Comparison of ENCODE assay signal across 22 cellular contexts in the genomic region with DNA sequence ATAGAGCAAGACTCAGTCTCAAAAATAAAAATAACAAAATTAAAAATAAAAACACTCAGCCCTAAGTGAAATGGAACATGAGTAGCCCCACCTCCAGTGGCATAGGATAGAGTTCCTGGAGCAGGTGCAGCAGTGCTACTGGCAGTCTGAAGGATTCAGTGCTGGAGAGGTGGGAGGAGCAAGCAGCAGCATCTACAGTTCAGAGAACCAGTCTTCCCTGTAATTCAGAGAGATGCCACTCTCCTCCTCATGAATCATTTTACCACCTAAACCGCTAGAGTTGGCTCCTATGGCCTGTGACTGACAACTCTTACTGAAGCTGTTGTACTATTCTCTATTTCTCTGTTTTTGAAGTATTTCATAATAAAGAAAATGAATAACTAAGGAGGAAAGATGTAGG. TPM values are rescaled to one million over a fixed set of nuclear protein-coding genes. Genes with fewer than 3 reads are reported as not detected.
A peak's percentile ranks its signal among the peaks of the same experiment; 100 is the strongest.
DNase-seq lines count a peak whose midpoint lies in the region; ATAC-seq and TF ChIP-seq lines count a peak whose summit lies in the region.
"Had no signal": no experiment of that assay in that cellular context is flagged by ENCODE, and none has a peak within 500 bp of the region (broad histone marks: within the 10 kb centered on the region; RNA-seq: fewer than 3 reads in every experiment).

No MANE protein-coding gene starts in this region.

- H3K23ac ChIP-seq in IMR-90 (ENCODE audit: low read depth, low read length), result no peak overlapping the region

- H2BK20ac ChIP-seq in IMR-90 (ENCODE audit: low read depth, low read length), result no peak overlapping the region

- H3K4me3 Mint-ChIP-seq in natural killer cell, result no peak overlapping the region
- H3K4me3 Mint-ChIP-seq: activated naive CD8-positive, alpha-beta T cell treated with anti-CD3 and anti-CD28 coated beads, Interleukin-2, amount 50 U/mL, for 24 hours; activated T-helper 1 cell treated with anti-CD3 and anti-CD28 coated beads, Interleukin-12 subunit alpha, Interleukin-12 subunit beta, Interleukin-2, Interleukin-4 antibody, amounts not matched to agents 30 ng/mL and 10 ng/mL and 1 ng/mL, durations not matched to agents 14 hours and 24 hours and 36 hours; CD4-positive, alpha-beta T cell; stimulated activated naive CD8-positive, alpha-beta T cell treated with anti-CD3 and anti-CD28 coated beads, Interleukin-15, Interleukin-2, amounts not matched to agents 100 ng/mL and 50 ng/mL, for 24 hours; T-helper 1 cell treated with Interleukin-12 subunit alpha and Interleukin-12 subunit beta and Interleukin-4 antibody, amounts not matched to agents 30 μg/mL and 1 μg/mL, for 36 hours; type B pancreatic cell had no signal

- H3K9ac ChIP-seq in IMR-90 (ENCODE audit: low read depth, low read length), result no peak overlapping the region

- no peak overlapping the region for H3K4me3 ChIP-seq in IMR-90 (ENCODE audit: insufficient read depth, low read depth, low read length)
- H3K4me3 ChIP-seq: breast epithelium, esophagus squamous epithelium, lower lobe of right lung, right lobe of liver had no signal

- no peak overlapping the region for H3K4ac ChIP-seq in IMR-90 (ENCODE audit: low read depth, low read length)

- CTCF ChIA-PET in IMR-90 (lab: Yijun Ruan, JAX), result interaction anchor here (0.5 kb wide), 1 partner anchor 15 kb away, joined by 3 read pairs; no protein-coding TSS in a partner anchor

- no peaks in the 10 kb centered on the region for H3K27me3 Mint-ChIP-seq in natural killer cell (ENCODE audit: low read depth in 2 of 2)
- H3K27me3 Mint-ChIP-seq: activated naive CD8-positive, alpha-beta T cell treated with anti-CD3 and anti-CD28 coated beads, Interleukin-2, amount 50 U/mL, for 24 hours; CD4-positive, alpha-beta T cell; stimulated activated naive CD8-positive, alpha-beta T cell treated with anti-CD3 and anti-CD28 coated beads, Interleukin-15, Interleukin-2, amounts not matched to agents 100 ng/mL and 50 ng/mL, for 24 hours; type B pancreatic cell had no signal

- peaks cover 15 to 19% of the 10 kb centered on the region in 2 donors for H3K4me1 Mint-ChIP-seq in natural killer cell

- ATAC-seq in IMR-90 (ENCODE audit: low read depth), result no peak
- ATAC-seq in natural killer cell, result peak in 2 of 3 donors; percentile 32 to 38
- no peak for ATAC-seq in HG02938 (IDR thresholded peaks at IDR 0.05; ENCODE audit: unreplicated experiment)
- ATAC-seq in left ventricle myocardium superior, result no peak
- ATAC-seq in GM18517 (IDR thresholded peaks at IDR 0.05; ENCODE audit: unreplicated experiment), result no peak
- ATAC-seq: activated naive CD8-positive, alpha-beta T cell treated with anti-CD3 and anti-CD28 coated beads, Interleukin-2, amount 50 U/mL, for 24 hours; right lobe of liver had no signal

- dilution Hi-C loops in IMR-90 (cut with HindIII; ENCODE audit: low sequenced_read_pairs, unreplicated experiment), result no loop called here

- TF ChIP-seq POLR2A in IMR-90 (IDR thresholded peaks at IDR 0.05; ENCODE audit: low read depth, low read length), result no peak

- H3K4me1 ChIP-seq in IMR-90 (ENCODE audit: control insufficient read depth, insufficient read depth, low read length), result peaks cover 11% of the 10 kb centered on the region
- H3K4me1 ChIP-seq: breast epithelium, right lobe of liver had no signal

- H2BK5ac ChIP-seq in IMR-90 (ENCODE audit: low read depth, low read length, poor library complexity, severe bottlenecking), result no peak overlapping the region

- H2BK120ac ChIP-seq in IMR-90 (ENCODE audit: low read depth, low read length), result no peak overlapping the region

- H4K91ac ChIP-seq in IMR-90 (ENCODE audit: insufficient read depth, low read depth, low read length), result peak overlapping the region; percentile 25; the same call in 1 of the 2 replicates

- no peak overlapping the region for H3K56ac ChIP-seq in IMR-90 (ENCODE audit: extremely low read depth, insufficient read depth, low read length)

- in situ Hi-C loops in IMR-90 (cut with MboI; ENCODE audit: low sequenced_read_pairs), result no loop called here

- DNase-seq in NK-92 treated with Interleukin-12 subunit alpha and Interleukin-12 subunit beta, amount 100 ng/mL, for 24 hours (lab: John Stamatoyannopoulos, UW), result peak; percentile 27
- DNase-seq in NK-92 (lab: John Stamatoyannopoulos, UW; ENCODE audit: unreplicated experiment), result no peak
- DNase-seq in IMR-90, result no peak
- peak; percentile 88 for DNase-seq in NCI-H510A treated with DMSO at 0.1 percent for 48 hours (lab: John Stamatoyannopoulos, UW)
- DNase-seq in natural killer cell, result no peak
- DNase-seq in left ventricle myocardium superior, result no peak
- DNase-seq: activated CD4-positive, alpha-beta T cell treated with anti-CD3 and anti-CD28 coated beads, Interleukin-2, amount 50 U/mL, for 4 hours; activated naive CD8-positive, alpha-beta T cell treated with anti-CD3 and anti-CD28 coated beads, Interleukin-2, amount 50 U/mL, for 24 hours; CD4-positive, alpha-beta T cell; esophagus squamous epithelium; glutamatergic neuron; lower lobe of right lung; right lobe of liver; SHP77 treated with DMSO at 0.1 percent for 48 hours had no signal

- POLR2A ChIA-PET in IMR-90 (lab: Charles Lee; ENCODE audit: unreplicated experiment), result no interaction called here

- H2AFZ ChIP-seq in IMR-90 (replicated peaks; ENCODE audit: low read length, poor library complexity), result no peak overlapping the region

- no CpG with 5 or more reads among the region's 1 CpG for WGBS in IMR-90 (ENCODE audit: extremely low coverage in 2 of 2, insufficient read length in 1 of 2), 2 experiments

- TF ChIP-seq RAD21 in IMR-90 (IDR thresholded peaks at IDR 0.05; ENCODE audit: low read length), result no peak

- peaks cover 18% of the 10 kb centered on the region for H3K9me1 ChIP-seq in IMR-90 (ENCODE audit: insufficient read depth, low read length)

- no peak overlapping the region for H3K4me2 ChIP-seq in IMR-90 (ENCODE audit: low read depth, low read length)

- no peaks in the 10 kb centered on the region for H3K9me3 ChIP-seq in IMR-90 (ENCODE audit: control insufficient read depth, insufficient read depth, low read length)
- H3K9me3 ChIP-seq: breast epithelium, esophagus squamous epithelium, lower lobe of right lung, right lobe of liver had no signal

- H3K14ac ChIP-seq in IMR-90 (replicated peaks; ENCODE audit: low read depth, low read length), result no peak overlapping the region

- H3K27ac ChIP-seq in IMR-90 (ENCODE audit: insufficient read depth, low read length), result no peak overlapping the region
- H3K27ac ChIP-seq: breast epithelium, esophagus squamous epithelium, lower lobe of right lung, right lobe of liver, VCaP had no signal

- no peaks in the 10 kb centered on the region for H3K36me3 Mint-ChIP-seq in natural killer cell

- H4K5ac ChIP-seq in IMR-90 (ENCODE audit: low read depth, low read length), result no peak overlapping the region

- no TSS peak for BruUV-seq in IMR-90 (replicated peaks; lab: Mats Ljungman, UMichigan)

- no peak for TF ChIP-seq CTCF in IMR-90 (conservative IDR thresholded peaks at IDR 0.05; ENCODE audit: low read depth, low read length)
- no peak for TF ChIP-seq CTCF in natural killer cell (IDR thresholded peaks at IDR 0.05)

- H2AK9ac ChIP-seq in IMR-90 (replicated peaks; ENCODE audit: low read depth, low read length, poor library complexity), result no peak overlapping the region

- no peaks in the 10 kb centered on the region for H3K36me3 ChIP-seq in IMR-90 (ENCODE audit: control insufficient read depth, insufficient read depth, low read length)
- H3K36me3 ChIP-seq: breast epithelium, esophagus squamous epithelium, lower lobe of right lung, right lobe of liver had no signal

- no peaks in the 10 kb centered on the region for H3K27me3 ChIP-seq in IMR-90 (ENCODE audit: control insufficient read depth, insufficient read depth, low read length)
- H3K27me3 ChIP-seq: breast epithelium, esophagus squamous epithelium, right lobe of liver had no signal

- H2AK5ac ChIP-seq in IMR-90 (ENCODE audit: low read depth, low read length), result peak overlapping the region; percentile 50; the same call in 1 of the 2 replicates

- no peak overlapping the region for H4K8ac ChIP-seq in IMR-90 (ENCODE audit: low read depth in 2 of 2, low read length in 2 of 2)

- H2BK15ac ChIP-seq in IMR-90 (ENCODE audit: low read depth, low read length), result peak overlapping the region; percentile 84; the same call in 1 of the 3 replicates

- H3K9me3 Mint-ChIP-seq in natural killer cell, result no peaks in the 10 kb centered on the region
- H3K9me3 Mint-ChIP-seq: activated naive CD8-positive, alpha-beta T cell treated with anti-CD3 and anti-CD28 coated beads, Interleukin-2, amount 50 U/mL, for 24 hours; activated T-helper 1 cell treated with anti-CD3 and anti-CD28 coated beads, Interleukin-12 subunit alpha, Interleukin-12 subunit beta, Interleukin-2, Interleukin-4 antibody, amounts not matched to agents 30 ng/mL and 10 ng/mL and 1 ng/mL, durations not matched to agents 14 hours and 24 hours and 36 hours; CD4-positive, alpha-beta T cell; stimulated activated naive CD8-positive, alpha-beta T cell treated with anti-CD3 and anti-CD28 coated beads, Interleukin-15, Interleukin-2, amounts not matched to agents 100 ng/mL and 50 ng/mL, for 24 hours; T-helper 1 cell treated with Interleukin-12 subunit alpha and Interleukin-12 subunit beta and Interleukin-4 antibody, amounts not matched to agents 30 μg/mL and 1 μg/mL, for 36 hours; type B pancreatic cell had no signal

- H3K27ac Mint-ChIP-seq in natural killer cell, result no peak overlapping the region
- H3K27ac Mint-ChIP-seq: activated naive CD8-positive, alpha-beta T cell treated with anti-CD3 and anti-CD28 coated beads, Interleukin-2, amount 50 U/mL, for 24 hours; activated T-helper 1 cell treated with anti-CD3 and anti-CD28 coated beads, Interleukin-12 subunit alpha, Interleukin-12 subunit beta, Interleukin-2, Interleukin-4 antibody, amounts not matched to agents 30 ng/mL and 10 ng/mL and 1 ng/mL, durations not matched to agents 14 hours and 24 hours and 36 hours; CD4-positive, alpha-beta T cell; stimulated activated naive CD8-positive, alpha-beta T cell treated with anti-CD3 and anti-CD28 coated beads, Interleukin-15, Interleukin-2, amounts not matched to agents 100 ng/mL and 50 ng/mL, for 24 hours; T-helper 1 cell treated with Interleukin-12 subunit alpha and Interleukin-12 subunit beta and Interleukin-4 antibody, amounts not matched to agents 30 μg/mL and 1 μg/mL, for 36 hours; type B pancreatic cell had no signal

- intact Hi-C loops in IMR-90 (cut with micrococcal nuclease) (no loop called here), natural killer cell (cut with micrococcal nuclease) (no loop called here), left ventricle myocardium superior (cut with micrococcal nuclease) (no loop called here)

- peaks cover 2 to 18% of the 10 kb centered on the region in 2 experiments; a peak in 3 of 4 replicates for H3K79me1 ChIP-seq in IMR-90 (ENCODE audit: low read depth in 1 of 2, low read length in 2 of 2)

- H3K18ac ChIP-seq in IMR-90 (ENCODE audit: low read depth, low read length), result no peak overlapping the region

- no peaks in the 10 kb centered on the region for H4K20me1 ChIP-seq in IMR-90 (ENCODE audit: insufficient read depth, low read length)

RNA-seq across cellular contexts. Expression of a gene that starts 56.0 kb away (rescaled TPM):
- 736 and 774 TPM in 2 replicates for total RNA-seq in IMR-90 (2012; rRNA removed)
- 119 and 131 TPM in 2 replicates for polyA plus RNA-seq in IMR-90 (2012; rRNA removed)
- polyA plus RNA-seq in IMR-90 (2012; cell fraction: cytosol; rRNA removed), result 23.6 and 30.3 TPM in 2 replicates
- polyA plus RNA-seq in IMR-90 (2012; cell fraction: nucleus; rRNA removed; ENCODE audit: low replicate concordance), result 34.4 and 346 TPM in 2 replicates
- 10 to 100 TPM; 43.8 to 54.5 (median 46.5) TPM for total RNA-seq in natural killer cell
- 11.6 TPM for total RNA-seq in left ventricle myocardium superior

Comparison
In these comparisons a context has a peak if more than half of its experiments do, and no peak if none do; other contexts are left out.
1. DNase-seq: peak in NK-92 treated with Interleukin-12 subunit alpha and Interleukin-12 subunit beta, amount 100 ng/mL, for 24 hours (single experiment) and NCI-H510A treated with DMSO at 0.1 percent for 48 hours (single experiment); none in NK-92 (single experiment), IMR-90 (single experiment), natural killer cell (single experiment) and left ventricle myocardium superior (single experiment).
2. ATAC-seq: peak in natural killer cell (2 of 3); none in IMR-90 (single experiment), HG02938 (single experiment), left ventricle myocardium superior (single experiment) and GM18517 (single experiment).
3. RNA of a gene that starts 56.0 kb away (total RNA-seq): 736 to 774 TPM in IMR-90; 43.8 to 54.5 TPM in natural killer cell and 11.6 TPM in left ventricle myocardium superior (single experiment); every median in the first group is over 10 times any median in the second.